1 cellular context compared by ENCODE assay signal in genomic region chr20:32581839-32582658, GRCh38.
TF ChIP-seq lines count a peak whose summit lies in the region.

No MANE protein-coding gene starts in this region.

TF ChIP-seq in HepG2, 621 proteins besides CTCF, POLR2A, EP300 and RAD21 (continued from another document and continues in another):
- TF ChIP-seq USF2 (IDR thresholded peaks at IDR 0.05; ENCODE audit: low read depth, low read length) = no peak
- TF ChIP-seq USF2 (CRISPR knock-in tag; IDR thresholded peaks at IDR 0.05; ENCODE audit: borderline replicate concordance) = no peak
- TF ChIP-seq ZNF678 (CRISPR knock-in tag; IDR thresholded peaks at IDR 0.05) = no peak; the same call in 1 of the 2 replicates
- TF ChIP-seq NR2C2 (CRISPR knock-in tag; IDR thresholded peaks at IDR 0.05; ENCODE audit: borderline replicate concordance) = peak; percentile 26; the same call in 1 of the 2 replicates
- no peak for TF ChIP-seq CEBPG (CRISPR knock-in tag; IDR thresholded peaks at IDR 0.05)
- 0 out of 2 replicates have a peak, but pooled peaks have one; percentile 21 for TF ChIP-seq ZNF251 (CRISPR knock-in tag; IDR thresholded peaks at IDR 0.05)
- TF ChIP-seq PLRG1 (conservative IDR thresholded peaks at IDR 0.05) = no peak
- TF ChIP-seq SMARCC2 (IDR thresholded peaks at IDR 0.05) = no peak
- TF ChIP-seq NAIF1 (CRISPR knock-in tag; IDR thresholded peaks at IDR 0.05; ENCODE audit: borderline replicate concordance) = no peak
- TF ChIP-seq TFAP4 (IDR thresholded peaks at IDR 0.05; ENCODE audit: borderline replicate concordance, low read depth) = peak; percentile 18; the same call in 1 of the 2 replicates
- TF ChIP-seq SALL2 (CRISPR knock-in tag; IDR thresholded peaks at IDR 0.05) = no peak
- TF ChIP-seq MLX (CRISPR knock-in tag; IDR thresholded peaks at IDR 0.05) = no peak
- peak; percentile 24; the same call in 1 of the 2 replicates for TF ChIP-seq ZNF232 (CRISPR knock-in tag; IDR thresholded peaks at IDR 0.05; ENCODE audit: borderline replicate concordance)
- no peak; the same call in 1 of the 2 replicates for TF ChIP-seq HNF1B (CRISPR knock-in tag; IDR thresholded peaks at IDR 0.05)
- TF ChIP-seq ZNF788 (CRISPR knock-in tag; IDR thresholded peaks at IDR 0.05; ENCODE audit: borderline replicate concordance) = no peak
- no peak; the same call in 1 of the 2 replicates for TF ChIP-seq KDM2A (CRISPR knock-in tag; IDR thresholded peaks at IDR 0.05; ENCODE audit: borderline replicate concordance, low read depth)
- 0 out of 2 replicates have a peak, but pooled peaks have one; percentile 51 for TF ChIP-seq ZNF256 (CRISPR knock-in tag; conservative IDR thresholded peaks at IDR 0.05)
- TF ChIP-seq HOXA5 (CRISPR knock-in tag; IDR thresholded peaks at IDR 0.05) = no peak
- TF ChIP-seq ZNF180 (CRISPR knock-in tag; IDR thresholded peaks at IDR 0.05; ENCODE audit: borderline replicate concordance, low read depth) = no peak
- peak; percentile 76 for TF ChIP-seq FOXC1 (CRISPR knock-in tag; IDR thresholded peaks at IDR 0.05; ENCODE audit: borderline replicate concordance)
- TF ChIP-seq TCF7 (IDR thresholded peaks at IDR 0.05; ENCODE audit: low read depth) = peak; percentile 8; the same call in 1 of the 2 replicates
- no peak for TF ChIP-seq SIN3A (IDR thresholded peaks at IDR 0.05; ENCODE audit: borderline replicate concordance, low read depth, low read length)
- TF ChIP-seq ZNF781 (CRISPR knock-in tag; IDR thresholded peaks at IDR 0.05; ENCODE audit: borderline replicate concordance, not compliant biosample characterization) = no peak
- peak; percentile 85; the same call in 1 of the 2 replicates for TF ChIP-seq ZBTB7B (CRISPR knock-in tag; IDR thresholded peaks at IDR 0.05)
- TF ChIP-seq RARA (CRISPR knock-in tag; IDR thresholded peaks at IDR 0.05) = peak; percentile 19; the same call in 1 of the 2 replicates
- TF ChIP-seq ZNF816 (CRISPR knock-in tag; IDR thresholded peaks at IDR 0.05; ENCODE audit: borderline replicate concordance) = no peak
- TF ChIP-seq ZBTB42 (CRISPR knock-in tag; IDR thresholded peaks at IDR 0.05) = peak; percentile 19; the same call in 1 of the 2 replicates
- no peak for TF ChIP-seq ZNF484 (CRISPR knock-in tag; IDR thresholded peaks at IDR 0.05; ENCODE audit: borderline replicate concordance, low read depth)
- 0 out of 2 replicates have a peak, but pooled peaks have one; percentile 41 for TF ChIP-seq JUN (CRISPR knock-in tag; IDR thresholded peaks at IDR 0.05)
- TF ChIP-seq ZNF577 (CRISPR knock-in tag; IDR thresholded peaks at IDR 0.05; ENCODE audit: borderline replicate concordance, low read depth) = no peak
- TF ChIP-seq FOXA1 (IDR thresholded peaks at IDR 0.05) = no peak
- no peak for TF ChIP-seq FOXA1 (CRISPR knock-in tag; IDR thresholded peaks at IDR 0.05)
- no peak for TF ChIP-seq ZBTB1 (CRISPR knock-in tag; IDR thresholded peaks at IDR 0.05; ENCODE audit: borderline replicate concordance)
- TF ChIP-seq RFX3 (CRISPR knock-in tag; IDR thresholded peaks at IDR 0.05) = no peak
- TF ChIP-seq MYNN (CRISPR knock-in tag; IDR thresholded peaks at IDR 0.05; ENCODE audit: low read depth) = no peak
- no peak for TF ChIP-seq TEF (CRISPR knock-in tag; IDR thresholded peaks at IDR 0.05)
- no peak for TF ChIP-seq MAFG (CRISPR knock-in tag; IDR thresholded peaks at IDR 0.05)
- TF ChIP-seq ZNF343 (CRISPR knock-in tag; IDR thresholded peaks at IDR 0.05) = no peak; the same call in 1 of the 2 replicates
- peak; percentile 52; the same call in 1 of the 2 replicates for TF ChIP-seq HINFP (CRISPR knock-in tag; IDR thresholded peaks at IDR 0.05; ENCODE audit: low read depth)
- TF ChIP-seq RBAK (CRISPR knock-in tag; IDR thresholded peaks at IDR 0.05) = no peak
- no peak for TF ChIP-seq RERE (CRISPR knock-in tag; IDR thresholded peaks at IDR 0.05; ENCODE audit: low read depth)
- TF ChIP-seq PRDM10 (CRISPR knock-in tag; IDR thresholded peaks at IDR 0.05; ENCODE audit: low read depth) = 0 out of 2 replicates have a peak, but pooled peaks have one; percentile 39
- TF ChIP-seq GTF3A (CRISPR knock-in tag; conservative IDR thresholded peaks at IDR 0.05) = no peak; the same call in 1 of the 2 replicates
- TF ChIP-seq ZNF513 (CRISPR knock-in tag; conservative IDR thresholded peaks at IDR 0.05) = no peak
- no peak for TF ChIP-seq NFATC3 (CRISPR knock-in tag; IDR thresholded peaks at IDR 0.05)
- no peak; the same call in 1 of the 2 replicates for TF ChIP-seq MEIS2 (CRISPR knock-in tag; IDR thresholded peaks at IDR 0.05)
- TF ChIP-seq EEA1 (CRISPR knock-in tag; IDR thresholded peaks at IDR 0.05; ENCODE audit: borderline replicate concordance) = peak; percentile 84; the same call in 1 of the 2 replicates
